Comparison of ENCODE assay signal across 35 cellular contexts in the genomic region with DNA sequence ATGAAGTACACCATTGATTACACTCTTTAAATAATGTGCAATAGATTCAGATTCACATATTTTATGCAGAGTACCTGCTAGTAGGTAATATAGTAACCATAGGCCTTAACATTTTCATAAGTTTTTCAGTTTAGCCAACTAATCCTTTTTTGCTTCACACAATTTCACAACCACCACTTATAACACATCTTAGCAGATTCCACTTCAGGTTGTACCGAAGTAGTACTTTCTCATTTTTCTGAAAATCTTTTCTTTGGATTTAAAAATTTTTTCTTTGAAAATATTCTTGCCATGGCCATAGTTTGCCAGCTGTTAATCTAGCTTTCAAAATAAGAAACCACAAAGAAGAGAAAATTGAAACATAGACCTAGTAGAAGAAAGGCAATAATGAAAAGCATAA.
"Had no signal": no experiment of that assay in that cellular context is flagged by ENCODE, and none has a peak within 500 bp of the region (broad histone marks: within the 10 kb centered on the region; RNA-seq: fewer than 3 reads in every experiment).

No MANE protein-coding gene starts in this region.

- DNase-seq: Karpas-422, Kasumi-1, MG63, MM.1S, MV-4-11, NCI-H1048, NCI-H1092, NCI-H1092 treated with DMSO at 0.1 percent for 48 hours, NCI-H1105, NCI-H1105 treated with DMSO at 0.1 percent for 48 hours, NCI-H1417, NCI-H1417 treated with DMSO at 0.1 percent for 48 hours, NCI-H1436, NCI-H1436 treated with DMSO at 0.1 percent for 48 hours, NCI-H146, NCI-H1694, NCI-H1694 treated with DMSO at 0.1 percent for 48 hours, NCI-H187, NCI-H187 treated with DMSO at 0.1 percent for 48 hours, NCI-H1930, NCI-H2029, NCI-H2029 treated with DMSO at 0.1 percent for 48 hours, NCI-H2081, NCI-H2081 treated with DMSO at 0.1 percent for 48 hours, NCI-H2107, NCI-H2171, NCI-H2171 treated with DMSO at 0.1 percent for 48 hours, NCI-H2227 treated with DMSO at 0.1 percent for 48 hours, NCI-H226, NCI-H345, NCI-H446, NCI-H446 treated with DMSO at 0.1 percent for 48 hours, NCI-H510A, NCI-H510A treated with DMSO at 0.1 percent for 48 hours, NCI-H524 had no signal

- H3K36me3 ChIP-seq: MG63 had no signal

- H3K27me3 ChIP-seq: MG63 had no signal

- H3K4me3 ChIP-seq: MG63 had no signal
